Comparison of ENCODE assay signal across 9 cellular contexts in genomic region chr11:79582434-79582833, GRCh38.
"Had no signal": no experiment of that assay in that cellular context is flagged by ENCODE, and none has a peak within 500 bp of the region (broad histone marks: within the 10 kb centered on the region; RNA-seq: fewer than 3 reads in every experiment).

No MANE protein-coding gene starts in this region.

- H3K9me3 ChIP-seq: HAP-1 had no signal

- FAIRE-seq: HTR-8/SVneo had no signal

- H3K4me1 ChIP-seq: HAP-1 had no signal

- H3K27ac Mint-ChIP-seq: HFFc6 had no signal

- DNase-seq: GM23248, GOT3, H7, HFFc6, IMR-90, KBM-7 had no signal

- H3K36me3 ChIP-seq: HAP-1 had no signal

- H3K4me3 Mint-ChIP-seq: HFFc6 had no signal

- H3K4me3 ChIP-seq: GM23248, HAP-1 had no signal

- H3K27ac ChIP-seq: GM23248 had no signal

- H3K9me3 Mint-ChIP-seq: HFFc6 had no signal

- ATAC-seq: HCT116 had no signal

- H2AFZ ChIP-seq: GM23248 had no signal

- H3K9ac ChIP-seq: GM23248 had no signal
